Comparison of ENCODE assay signal across 21 cellular contexts in the genomic region with DNA sequence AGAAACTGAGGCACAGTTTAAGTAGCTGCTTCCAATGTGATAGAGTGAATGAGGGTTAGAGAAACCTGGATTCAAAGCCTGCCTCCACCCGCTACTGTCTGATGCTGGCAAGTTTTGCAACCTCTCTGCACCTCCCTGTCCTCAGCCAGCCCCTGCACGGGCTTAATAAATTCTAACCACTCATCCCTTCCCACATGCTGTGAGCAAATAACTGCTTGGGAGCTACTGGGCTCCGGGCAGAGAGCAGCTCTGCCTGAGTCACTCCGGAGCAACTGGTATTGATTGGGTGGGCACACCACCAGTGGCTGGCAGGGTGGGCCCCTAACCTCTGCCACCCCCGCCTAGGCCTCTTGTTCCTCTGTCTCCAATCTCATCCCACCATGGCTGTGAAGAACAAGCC.
DNase-seq lines count a peak whose midpoint lies in the region; ATAC-seq and TF ChIP-seq lines count a peak whose summit lies in the region.
"Had no signal": no experiment of that assay in that cellular context is flagged by ENCODE, and none has a peak within 500 bp of the region (broad histone marks: within the 10 kb centered on the region; RNA-seq: fewer than 3 reads in every experiment).

No MANE protein-coding gene starts in this region.

- intact Hi-C loops in natural killer cell (cut with micrococcal nuclease) = no loop called here
- intact Hi-C loops in spleen (cut with DNase I; ENCODE audit: low total_unique reads) = no loop called here

- no peaks in the 10 kb centered on the region for H3K4me1 ChIP-seq in spleen
- H3K4me1 ChIP-seq: left lung had no signal

- TF ChIP-seq POLR2A in spleen (IDR thresholded peaks at IDR 0.05) = no peak

- peaks cover 0 to 45% (median 0%) of the 10 kb centered on the region in 7 donors for H3K27me3 ChIP-seq in spleen (replicated peaks in 1 of 7)

- no peak overlapping the region for H3K27ac ChIP-seq in spleen
- H3K27ac ChIP-seq: left lung had no signal

- no peak overlapping the region for H3K27ac Mint-ChIP-seq in natural killer cell treated with Interleukin-12 subunit alpha and Interleukin-12 subunit beta and Interleukin-15 and Interleukin-18, amount 100 ng/mL, for 72 hours
- H3K27ac Mint-ChIP-seq in natural killer cell = no peak overlapping the region

- H3K9me3 ChIP-seq in spleen = no peaks in the 10 kb centered on the region
- H3K9me3 ChIP-seq: left lung had no signal

- no peak overlapping the region for H3K4me3 Mint-ChIP-seq in natural killer cell treated with Interleukin-12 subunit alpha and Interleukin-12 subunit beta and Interleukin-15 and Interleukin-18, amount 100 ng/mL, for 72 hours
- no peak overlapping the region for H3K4me3 Mint-ChIP-seq in natural killer cell
- H3K4me3 Mint-ChIP-seq: CD4-positive, alpha-beta memory T cell; central memory CD8-positive, alpha-beta T cell had no signal

- no peak for ATAC-seq in natural killer cell treated with Interleukin-12 subunit alpha and Interleukin-12 subunit beta and Interleukin-15 and Interleukin-18, amount 100 ng/mL, for 72 hours
- no peak for ATAC-seq in natural killer cell
- ATAC-seq in GM19455 (IDR thresholded peaks at IDR 0.05; ENCODE audit: unreplicated experiment) = no peak
- ATAC-seq: left lung, PC-3 had no signal

- H3K4me1 Mint-ChIP-seq in natural killer cell treated with Interleukin-12 subunit alpha and Interleukin-12 subunit beta and Interleukin-15 and Interleukin-18, amount 100 ng/mL, for 72 hours (ENCODE audit: low read depth in 2 of 2) = no peaks in the 10 kb centered on the region
- no peaks in the 10 kb centered on the region for H3K4me1 Mint-ChIP-seq in natural killer cell

- H3K4me3 ChIP-seq in choroid plexus epithelial cell (ENCODE audit: low read depth, low read length) (no peak overlapping the region), spleen (no peak overlapping the region)
- H3K4me3 ChIP-seq: left lung had no signal

- WGBS in spleen, 5 donors = 84 to 94% (median 86%) methylated on average over 5 of the region's 5 CpGs

- H3K36me3 Mint-ChIP-seq in natural killer cell treated with Interleukin-12 subunit alpha and Interleukin-12 subunit beta and Interleukin-15 and Interleukin-18, amount 100 ng/mL, for 72 hours = no peaks in the 10 kb centered on the region
- no peaks in the 10 kb centered on the region for H3K36me3 Mint-ChIP-seq in natural killer cell
- H3K36me3 Mint-ChIP-seq: CD4-positive, alpha-beta memory T cell had no signal

- H3K9me3 Mint-ChIP-seq in natural killer cell treated with Interleukin-12 subunit alpha and Interleukin-12 subunit beta and Interleukin-15 and Interleukin-18, amount 100 ng/mL, for 72 hours = no peaks in the 10 kb centered on the region
- H3K9me3 Mint-ChIP-seq in natural killer cell = no peaks in the 10 kb centered on the region
- H3K9me3 Mint-ChIP-seq: central memory CD8-positive, alpha-beta T cell had no signal

- TF ChIP-seq CTCF in natural killer cell (IDR thresholded peaks at IDR 0.05) (no peak), choroid plexus epithelial cell (conservative IDR thresholded peaks at IDR 0.05; ENCODE audit: low read depth, low read length) (no peak), spleen (IDR thresholded peaks at IDR 0.05 in 8 of 11, conservative IDR thresholded peaks at IDR 0.05 in 3 of 11) (no peak)

- H3K36me3 ChIP-seq in spleen = no peaks in the 10 kb centered on the region
- H3K36me3 ChIP-seq: left lung had no signal

- H3K27me3 Mint-ChIP-seq in natural killer cell treated with Interleukin-12 subunit alpha and Interleukin-12 subunit beta and Interleukin-15 and Interleukin-18, amount 100 ng/mL, for 72 hours = peaks cover 0 to 23% of the 10 kb centered on the region in 2 donors
- peaks cover 7 to 11% of the 10 kb centered on the region in 2 donors for H3K27me3 Mint-ChIP-seq in natural killer cell (ENCODE audit: low read depth in 2 of 2)
- H3K27me3 Mint-ChIP-seq: CD4-positive, alpha-beta memory T cell; central memory CD8-positive, alpha-beta T cell had no signal

- peak; percentile 31 for DNase-seq in natural killer cell treated with Interleukin-12 subunit alpha and Interleukin-12 subunit beta and Interleukin-15 and Interleukin-18, amount 100 ng/mL, for 72 hours (ENCODE audit: low spot score)
- DNase-seq in natural killer cell = no peak
- peak; percentile 51 for DNase-seq in NCI-H345 treated with DMSO at 0.1 percent for 48 hours (lab: John Stamatoyannopoulos, UW; ENCODE audit: unreplicated experiment)
- peak; percentile 55 for DNase-seq in choroid plexus epithelial cell (ENCODE audit: low read depth)
- peak; percentile 11 for DNase-seq in stromal cell of bone marrow (ENCODE audit: low read depth)
- DNase-seq in spleen = no peak
- DNase-seq in stimulated activated naive CD4-positive, alpha-beta T cell (lab: John Stamatoyannopoulos, UW) = no peak
- DNase-seq: activated CD4-positive, alpha-beta T cell treated with anti-CD3 and anti-CD28 coated beads, Interleukin-2, amount 50 U/mL, for 1 hour; activated CD8-positive, alpha-beta memory T cell treated with anti-CD3 and anti-CD28 coated beads, Interleukin-2, amount 50 U/mL, for 48 hours; activated effector memory CD4-positive, alpha-beta T cell treated with anti-CD3 and anti-CD28 coated beads, Interleukin-2, amount 50 U/mL, for 16 hours; amniotic stem cell; CD4-positive, alpha-beta memory T cell; effector CD4-positive, alpha-beta T cell; glutamatergic neuron; left lung; NCI-H2029; NCI-H526; PC-3; SIG-M5 had no signal

Comparison
In these comparisons a context has a peak if more than half of its experiments do, and no peak if none do; other contexts are left out.
1. DNase-seq: peak in natural killer cell treated with Interleukin-12 subunit alpha and Interleukin-12 subunit beta and Interleukin-15 and Interleukin-18, amount 100 ng/mL, for 72 hours (single experiment), NCI-H345 treated with DMSO at 0.1 percent for 48 hours (single experiment), choroid plexus epithelial cell (single experiment) and stromal cell of bone marrow (single experiment); none in natural killer cell (single experiment), spleen (single experiment) and stimulated activated naive CD4-positive, alpha-beta T cell (0 of 6).